In genomic region chr20:48605364-48606116, GRCh38 we compare ENCODE assay signal across 19 cellular contexts.
"Had no signal": no experiment of that assay in that cellular context is flagged by ENCODE, and none has a peak within 500 bp of the region (broad histone marks: within the 10 kb centered on the region; RNA-seq: fewer than 3 reads in every experiment).

No MANE protein-coding gene starts in this region.

- H3K4me1 ChIP-seq: adrenal gland, heart left ventricle, pancreas had no signal

- H3K27ac Mint-ChIP-seq: activated CD4-positive, alpha-beta memory T cell treated with anti-CD3 and anti-CD28 coated beads for 36 hours; activated CD4-positive, alpha-beta T cell treated with anti-CD3 and anti-CD28 coated beads for 36 hours; endodermal cell; type B pancreatic cell had no signal

- H3K27me3 Mint-ChIP-seq: activated CD4-positive, alpha-beta T cell treated with anti-CD3 and anti-CD28 coated beads for 36 hours had no signal

- H3K36me3 ChIP-seq: adrenal gland, heart left ventricle, neural progenitor cell, pancreas had no signal

- H3K9me3 Mint-ChIP-seq: activated CD4-positive, alpha-beta memory T cell treated with anti-CD3 and anti-CD28 coated beads for 36 hours; endodermal cell; type B pancreatic cell had no signal

- H3K4me3 ChIP-seq: adrenal gland, dorsolateral prefrontal cortex, heart left ventricle, lung, neural progenitor cell, pancreas, SK-N-MC had no signal

- H3K9ac ChIP-seq: neural progenitor cell had no signal

- H3K36me3 Mint-ChIP-seq: activated CD4-positive, alpha-beta memory T cell treated with anti-CD3 and anti-CD28 coated beads for 36 hours; neural progenitor cell; type B pancreatic cell had no signal

- H3K27ac ChIP-seq: adrenal gland, dorsolateral prefrontal cortex, heart left ventricle, neural progenitor cell, pancreas, SK-N-MC had no signal

- H3K9me3 ChIP-seq: adrenal gland, pancreas had no signal

- H3K27me3 ChIP-seq: adrenal gland, dorsolateral prefrontal cortex, neural progenitor cell, pancreas had no signal

- DNase-seq: activated CD4-positive, alpha-beta memory T cell treated with anti-CD3 and anti-CD28 coated beads for 36 hours; activated CD4-positive, alpha-beta T cell treated with anti-CD3 and anti-CD28 coated beads for 36 hours; activated T-cell treated with anti-CD3 and anti-CD28 coated beads, Interleukin-2, amount 50 U/mL, for 48 hours; endodermal cell; heart left ventricle; left cardiac atrium; midbrain; stimulated activated CD4-positive, alpha-beta T cell treated with anti-CD3 and anti-CD28 coated beads, Interleukin-15, amount 100 ng/mL, for 24 hours; stimulated activated CD4-positive, alpha-beta T cell treated with anti-CD3 and anti-CD28 coated beads, Interleukin-4, amount 100 ng/mL, for 24 hours; stimulated activated naive CD4-positive, alpha-beta T cell treated with Interleukin-2 at 50 U/mL for 16 hours; T-helper 1 cell; T1000 had no signal

- H3K4me3 Mint-ChIP-seq: activated CD4-positive, alpha-beta memory T cell treated with anti-CD3 and anti-CD28 coated beads for 36 hours; activated CD4-positive, alpha-beta T cell treated with anti-CD3 and anti-CD28 coated beads for 36 hours; endodermal cell; neural progenitor cell; type B pancreatic cell had no signal

- ATAC-seq: activated CD4-positive, alpha-beta T cell treated with anti-CD3 and anti-CD28 coated beads for 36 hours; heart left ventricle; pancreas had no signal

- H2AFZ ChIP-seq: neural progenitor cell had no signal

- H3K4me2 ChIP-seq: neural progenitor cell had no signal
